8 cellular contexts compared by ENCODE assay signal in the genomic region with DNA sequence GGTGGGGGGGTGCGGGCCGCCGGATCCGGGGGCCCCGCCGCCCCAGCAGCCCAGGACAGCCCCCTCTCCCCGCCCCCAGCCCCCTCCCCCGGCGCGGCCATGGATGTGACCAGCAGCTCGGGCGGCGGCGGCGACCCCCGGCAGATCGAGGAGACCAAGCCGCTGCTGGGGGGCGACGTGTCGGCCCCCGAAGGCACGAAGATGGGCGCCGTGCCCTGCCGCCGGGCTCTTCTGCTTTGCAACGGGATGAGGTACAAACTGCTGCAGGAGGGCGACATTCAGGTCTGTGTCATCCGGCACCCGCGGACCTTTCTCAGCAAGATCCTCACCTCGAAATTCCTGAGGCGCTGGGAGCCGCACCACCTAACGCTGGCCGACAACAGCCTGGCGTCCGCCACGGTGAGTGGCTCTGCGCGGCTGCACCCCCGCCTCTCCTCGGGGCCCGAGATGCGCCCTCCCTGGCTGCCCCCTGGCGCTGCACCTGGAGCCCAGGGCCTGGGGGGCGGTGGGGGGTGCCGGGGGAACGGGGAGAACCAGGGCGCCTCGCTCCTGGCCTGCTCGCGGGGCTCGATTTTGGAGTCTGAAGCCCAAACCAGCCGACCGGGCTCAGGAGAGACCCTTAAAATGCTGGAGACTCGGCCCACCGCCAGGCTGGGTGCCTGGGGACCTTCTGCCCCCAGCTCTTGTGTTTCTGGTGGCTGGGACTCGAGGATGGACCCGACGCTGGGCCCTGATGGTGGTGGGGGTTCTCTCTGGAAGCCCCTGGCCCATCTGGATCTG. TPM values are rescaled to one million over a fixed set of nuclear protein-coding genes. Genes with fewer than 3 reads are reported as not detected.
A peak's percentile ranks its signal among the peaks of the same experiment; 100 is the strongest.
DNase-seq lines count a peak whose midpoint lies in the region; ATAC-seq lines count a peak whose summit lies in the region.

No MANE protein-coding gene starts in this region.

- peaks cover 48% of the 10 kb centered on the region for H3K79me2 ChIP-seq in trophoblast cell (ENCODE audit: control insufficient read depth, insufficient read depth, low read length, poor library complexity)

- peak overlapping the region; percentile 91 for H4K91ac ChIP-seq in trophoblast cell (ENCODE audit: low read depth, low read length)

- peak overlapping the region; percentile 80 for H3K4me2 ChIP-seq in trophoblast cell (ENCODE audit: low read length)

- DNase-seq in ELF-1 (ENCODE audit: low read depth, low spot score) (peak; percentile 41), NCI-H69 (lab: John Stamatoyannopoulos, UW) (peak; percentile 60), Right ventricle myocardium superior (peak; percentile 63), trophoblast cell (peak in 1 of 2 donors; percentile 36), A172 (ENCODE audit: low spot score) (no peak), NCI-H1105 (lab: John Stamatoyannopoulos, UW) (no peak)
- peak; percentile 47 for DNase-seq in activated naive CD4-positive, alpha-beta T cell treated with Interleukin-2 at 50 U/mL for 16 hours

- H2AK5ac ChIP-seq in trophoblast cell (ENCODE audit: low read length), result peak overlapping the region; percentile 78

- H4K8ac ChIP-seq in trophoblast cell (ENCODE audit: low read depth, low read length), result peak overlapping the region; percentile 83

- H3K18ac ChIP-seq in trophoblast cell (ENCODE audit: low read length), result peak overlapping the region; percentile 97

- peak overlapping the region; percentile 78 for H4K12ac ChIP-seq in trophoblast cell (ENCODE audit: low read depth, low read length)

- WGBS in trophoblast cell (ENCODE audit: extremely low coverage, insufficient coverage, insufficient read length), result no CpG with 5 or more reads among the region's 62 CpGs

- ATAC-seq in GM21529 (IDR thresholded peaks at IDR 0.05; ENCODE audit: unreplicated experiment) (peak; percentile 42), Right ventricle myocardium superior (ENCODE audit: poor library complexity) (peak; percentile 26)

- peak overlapping the region; percentile 98 for H3K14ac ChIP-seq in trophoblast cell (ENCODE audit: low read length)

- peak overlapping the region; percentile 95 for H3K9ac ChIP-seq in trophoblast cell (ENCODE audit: low read length)

- H2BK12ac ChIP-seq in trophoblast cell (ENCODE audit: low read length), result peak overlapping the region; percentile 47

- H3K36me3 ChIP-seq in trophoblast cell (ENCODE audit: control insufficient read depth in 1 of 2, insufficient read depth in 2 of 2, low read length in 2 of 2), result peaks cover 4 to 9% of the 10 kb centered on the region in 2 experiments

- no peak overlapping the region for H3K23ac ChIP-seq in trophoblast cell (ENCODE audit: low read length)

- H2BK120ac ChIP-seq in trophoblast cell (ENCODE audit: insufficient read depth, low read length, poor library complexity), result peak overlapping the region; percentile 77

- peak overlapping the region; percentile 100 for H3K4ac ChIP-seq in trophoblast cell (ENCODE audit: low read depth, low read length)

- peaks cover 20% of the 10 kb centered on the region for H3K79me1 ChIP-seq in trophoblast cell (ENCODE audit: low read length)

- H3K27me3 ChIP-seq in trophoblast cell (ENCODE audit: insufficient read depth, low read length), result no peaks in the 10 kb centered on the region

- peak overlapping the region; percentile 66 for H3K27ac ChIP-seq in trophoblast cell (ENCODE audit: low read depth, low read length)

- H3K4me1 ChIP-seq in trophoblast cell (ENCODE audit: control insufficient read depth in 1 of 2, insufficient read depth in 2 of 2, low read length in 2 of 2), result peaks cover 19 to 40% of the 10 kb centered on the region in 2 experiments

- peak overlapping the region; percentile 90 for H3K4me3 ChIP-seq in trophoblast cell (ENCODE audit: low read depth, low read length)

- no peaks in the 10 kb centered on the region for H3K9me3 ChIP-seq in trophoblast cell (ENCODE audit: insufficient read depth, low read depth, low read length)

- peak overlapping the region; percentile 87 for H2AFZ ChIP-seq in trophoblast cell (ENCODE audit: insufficient read depth, low read length, poor library complexity)

- H2BK5ac ChIP-seq in trophoblast cell (ENCODE audit: low read depth, low read length, poor library complexity), result peak overlapping the region; percentile 76

- intact Hi-C loops in Right ventricle myocardium superior (cut with DNase I), result no loop called here

RNA-seq across cellular contexts. Expression of a gene that starts 0.7 kb away (rescaled TPM):
- 11.1 TPM for total RNA-seq in Right ventricle myocardium superior
- 78.7 and 79.2 TPM in 2 replicates for polyA plus RNA-seq in trophoblast cell (2013)
- 5.9 and 8.0 TPM in 2 replicates for total RNA-seq in A172 (2014; rRNA removed; shearing (Covaris generic))

Comparison
In these comparisons a context has a peak if more than half of its experiments do, and no peak if none do; other contexts are left out.
1. DNase-seq: peak in ELF-1 (single experiment), NCI-H69 (single experiment), activated naive CD4-positive, alpha-beta T cell treated with Interleukin-2 at 50 U/mL for 16 hours (single experiment) and Right ventricle myocardium superior (single experiment); none in A172 (single experiment) and NCI-H1105 (single experiment).